In the genomic region with DNA sequence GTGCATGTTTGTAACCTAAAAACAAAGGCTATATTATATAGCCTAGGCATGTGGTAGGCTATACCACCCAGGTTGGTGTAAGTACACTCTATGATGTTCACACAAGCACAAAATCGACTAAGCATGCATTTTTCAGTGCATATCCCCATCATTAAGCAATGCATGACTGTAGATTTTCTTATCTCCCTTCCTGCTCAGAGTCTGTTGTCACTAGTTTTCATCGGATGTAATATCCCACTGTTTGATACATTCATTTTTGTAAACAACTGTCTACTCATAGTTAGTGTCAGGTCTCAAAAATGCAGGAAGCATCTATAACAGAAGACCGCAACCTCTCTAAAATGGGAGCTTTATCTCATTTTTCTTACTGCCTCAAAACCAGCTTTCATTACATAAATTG, we compare ENCODE assay signal across 16 cellular contexts.
DNase-seq lines count a peak whose midpoint lies in the region; ATAC-seq and TF ChIP-seq lines count a peak whose summit lies in the region.
"Had no signal": no experiment of that assay in that cellular context is flagged by ENCODE, and none has a peak within 500 bp of the region (broad histone marks: within the 10 kb centered on the region; RNA-seq: fewer than 3 reads in every experiment).

No MANE protein-coding gene starts in this region.

- H3K9me3 ChIP-seq in GM23248 (ENCODE audit: low read depth) (no peaks in the 10 kb centered on the region), mesenchymal stem cell (ENCODE audit: control insufficient read depth, low read length) (no peaks in the 10 kb centered on the region)
- H3K9me3 ChIP-seq: BLaER1 treated with 17β-estradiol and CSF1 and Interleukin-3, amounts not matched to agents 10 nM and 100 nM had no signal

- no peaks in the 10 kb centered on the region for H3K27me3 Mint-ChIP-seq in activated T-cell treated with anti-CD3 and anti-CD28 coated beads, Interleukin-2, amount 50 U/mL, for 72 hours (ENCODE audit: low read depth)
- H3K27me3 Mint-ChIP-seq: CD4-positive, CD25-positive, alpha-beta regulatory T cell; IgD-negative memory B cell had no signal

- no peak overlapping the region for H3K4ac ChIP-seq in mesenchymal stem cell (ENCODE audit: low read depth in 1 of 2, low read length in 2 of 2)

- no peak overlapping the region for H4K8ac ChIP-seq in mesenchymal stem cell (ENCODE audit: low read length)

- H3K9ac ChIP-seq in GM23248 = no peak overlapping the region
- H3K9ac ChIP-seq in mesenchymal stem cell (ENCODE audit: low read length) = no peak overlapping the region
- H3K9ac ChIP-seq: BLaER1 treated with 17β-estradiol and CSF1 and Interleukin-3, amounts not matched to agents 10 nM and 100 nM had no signal

- no peak overlapping the region for H3K4me3 Mint-ChIP-seq in activated T-cell treated with anti-CD3 and anti-CD28 coated beads, Interleukin-2, amount 50 U/mL, for 72 hours
- H3K4me3 Mint-ChIP-seq: CD4-positive, CD25-positive, alpha-beta regulatory T cell; HFFc6; IgD-negative memory B cell had no signal

- peak; percentile 44 for DNase-seq in GM23248
- peak; percentile 68 for DNase-seq in NCI-H226
- peak; percentile 91 for DNase-seq in choroid plexus epithelial cell (ENCODE audit: low read depth)
- peak; percentile 84 for DNase-seq in mesenchymal stem cell
- no peak for DNase-seq in activated T-cell treated with anti-CD3 and anti-CD28 coated beads, Interleukin-2, amount 50 U/mL, for 72 hours
- DNase-seq in GM13977 (ENCODE audit: low spot score) = no peak
- DNase-seq in NCI-H1417 (lab: John Stamatoyannopoulos, UW) = no peak
- DNase-seq: 8988T; ACHN; CD4-positive, CD25-positive, alpha-beta regulatory T cell; DMS53; HCEC 1CT; HFFc6 had no signal

- no peak overlapping the region for H2BK15ac ChIP-seq in mesenchymal stem cell (ENCODE audit: low read depth, poor library complexity, severe bottlenecking)

- no peaks in the 10 kb centered on the region; the same call in 1 of the 2 replicates for H3K4me1 ChIP-seq in GM23248 (ENCODE audit: insufficient read depth)
- no peaks in the 10 kb centered on the region for H3K4me1 ChIP-seq in mesenchymal stem cell (ENCODE audit: control insufficient read depth, insufficient read depth, low read depth, low read length)
- H3K4me1 ChIP-seq: BLaER1 treated with 17β-estradiol and CSF1 and Interleukin-3, amounts not matched to agents 10 nM and 100 nM had no signal

- H2AFZ ChIP-seq in GM23248 (no peak overlapping the region), mesenchymal stem cell (ENCODE audit: low read depth, low read length) (no peak overlapping the region)

- no peaks in the 10 kb centered on the region for H3K36me3 Mint-ChIP-seq in activated T-cell treated with anti-CD3 and anti-CD28 coated beads, Interleukin-2, amount 50 U/mL, for 72 hours (ENCODE audit: insufficient read depth in 2 of 2)
- H3K36me3 Mint-ChIP-seq: CD4-positive, CD25-positive, alpha-beta regulatory T cell; IgD-negative memory B cell had no signal

- no peak overlapping the region for H2BK120ac ChIP-seq in mesenchymal stem cell (ENCODE audit: low read depth, low read length)

- H2AK5ac ChIP-seq in mesenchymal stem cell (ENCODE audit: low read length, severe bottlenecking) = no peak overlapping the region

- no peak overlapping the region for H2BK12ac ChIP-seq in mesenchymal stem cell (ENCODE audit: low read length in 2 of 2)

- H4K91ac ChIP-seq in mesenchymal stem cell (ENCODE audit: low read length) = no peak overlapping the region

- H3K27ac Mint-ChIP-seq in activated T-cell treated with anti-CD3 and anti-CD28 coated beads, Interleukin-2, amount 50 U/mL, for 72 hours = no peak overlapping the region
- H3K27ac Mint-ChIP-seq: CD4-positive, CD25-positive, alpha-beta regulatory T cell; HFFc6; IgD-negative memory B cell had no signal

- no peaks in the 10 kb centered on the region for H3K9me2 ChIP-seq in GM23248 (ENCODE audit: insufficient read depth)

- no peak overlapping the region for H3K18ac ChIP-seq in mesenchymal stem cell (ENCODE audit: low read depth in 1 of 2, low read length in 2 of 2)

- H3K9me3 Mint-ChIP-seq in activated T-cell treated with anti-CD3 and anti-CD28 coated beads, Interleukin-2, amount 50 U/mL, for 72 hours = peaks cover 0 to 6% of the 10 kb centered on the region in 2 donors
- H3K9me3 Mint-ChIP-seq: HFFc6 had no signal

- no peaks in the 10 kb centered on the region for H3K36me3 ChIP-seq in GM23248 (ENCODE audit: low read depth)
- no peaks in the 10 kb centered on the region for H3K36me3 ChIP-seq in mesenchymal stem cell (ENCODE audit: control insufficient read depth in 1 of 2, insufficient read depth in 2 of 2, low read depth in 1 of 2, low read length in 2 of 2)
- H3K36me3 ChIP-seq: BLaER1 treated with 17β-estradiol and CSF1 and Interleukin-3, amounts not matched to agents 10 nM and 100 nM had no signal

- H3K23ac ChIP-seq in mesenchymal stem cell (ENCODE audit: low read length in 2 of 2) = no peak overlapping the region

- WGBS in GM23248 (ENCODE audit: low coverage in 1 of 2, low lambda C conversion rate in 2 of 2, missing lambda C conversion rate in 2 of 2), 2 experiments = 38% methylated on average over 3 of the region's 3 CpGs
- WGBS in mesenchymal stem cell = 50% methylated on average over 2 of the region's 3 CpGs

- H3K14ac ChIP-seq in mesenchymal stem cell (ENCODE audit: low read length in 2 of 2) = no peak overlapping the region

- no peak for TF ChIP-seq CTCF in choroid plexus epithelial cell (conservative IDR thresholded peaks at IDR 0.05; ENCODE audit: low read depth, low read length)
- no peak for TF ChIP-seq CTCF in GM13977 (IDR thresholded peaks at IDR 0.05; ENCODE audit: extremely low read depth, insufficient read depth, missing control alignments)

- peak overlapping the region; percentile 3 for H3K27ac ChIP-seq in GM23248
- no peak overlapping the region for H3K27ac ChIP-seq in mesenchymal stem cell (ENCODE audit: low read length, poor library complexity, severe bottlenecking)
- H3K27ac ChIP-seq: BLaER1 treated with 17β-estradiol and CSF1 and Interleukin-3, amounts not matched to agents 10 nM and 100 nM had no signal

- no peaks in the 10 kb centered on the region for H4K20me1 ChIP-seq in GM23248 (ENCODE audit: insufficient read depth)
- H4K20me1 ChIP-seq: BLaER1 treated with 17β-estradiol and CSF1 and Interleukin-3, amounts not matched to agents 10 nM and 100 nM had no signal

- no peaks in the 10 kb centered on the region for H3K27me3 ChIP-seq in GM23248 (replicated peaks; ENCODE audit: insufficient read depth)
- H3K27me3 ChIP-seq in mesenchymal stem cell (ENCODE audit: control insufficient read depth in 1 of 2, insufficient read depth in 1 of 2, low read length in 2 of 2) = no peaks in the 10 kb centered on the region
- H3K27me3 ChIP-seq: BLaER1 treated with 17β-estradiol and CSF1 and Interleukin-3, amounts not matched to agents 10 nM and 100 nM had no signal

- H3K4me2 ChIP-seq in GM23248 (ENCODE audit: unreplicated experiment) (no peak overlapping the region), mesenchymal stem cell (ENCODE audit: low read length, poor library complexity, severe bottlenecking) (no peak overlapping the region)
- H3K4me2 ChIP-seq: BLaER1 treated with 17β-estradiol and CSF1 and Interleukin-3, amounts not matched to agents 10 nM and 100 nM had no signal

- H3K4me1 Mint-ChIP-seq in activated T-cell treated with anti-CD3 and anti-CD28 coated beads, Interleukin-2, amount 50 U/mL, for 72 hours (ENCODE audit: low read depth) = no peaks in the 10 kb centered on the region
- H3K4me1 Mint-ChIP-seq: CD4-positive, CD25-positive, alpha-beta regulatory T cell; IgD-negative memory B cell had no signal

- H2BK5ac ChIP-seq in mesenchymal stem cell (ENCODE audit: low read depth, low read length, poor library complexity, severe bottlenecking) = no peak overlapping the region

- no peak for ATAC-seq in activated T-cell treated with anti-CD3 and anti-CD28 coated beads, Interleukin-2, amount 50 U/mL, for 72 hours (replicated peaks in 1 of 2)
- no peak for ATAC-seq in GM21390 (IDR thresholded peaks at IDR 0.05; ENCODE audit: unreplicated experiment)

- in situ Hi-C loops in GM23248 (cut with MboI) = no loop called here
- in situ Hi-C loops in GM13977 (cut with MboI; ENCODE audit: low pct_unique_long_range_greater_than_20kb, low sequenced_read_pairs, unreplicated experiment) = no loop called here

- no peaks in the 10 kb centered on the region for H3K79me1 ChIP-seq in mesenchymal stem cell (replicated peaks; ENCODE audit: low read length, poor library complexity, severe bottlenecking)

- no peak overlapping the region for H3K4me3 ChIP-seq in GM23248
- H3K4me3 ChIP-seq in choroid plexus epithelial cell (ENCODE audit: low read depth, low read length) = no peak overlapping the region
- H3K4me3 ChIP-seq in mesenchymal stem cell (ENCODE audit: insufficient read depth in 1 of 2, low read depth in 1 of 2, low read length in 2 of 2) = no peak overlapping the region
- H3K4me3 ChIP-seq: BLaER1 treated with 17β-estradiol and CSF1 and Interleukin-3, amounts not matched to agents 10 nM and 100 nM had no signal

- H3K79me2 ChIP-seq in GM23248 (ENCODE audit: insufficient read depth) = no peaks in the 10 kb centered on the region

- H3F3A ChIP-seq in GM23248 (ENCODE audit: insufficient read depth) = no peaks in the 10 kb centered on the region

Comparison
In these comparisons a context has a peak if more than half of its experiments do, and no peak if none do; other contexts are left out.
1. DNase-seq: peak in GM23248 (single experiment), NCI-H226 (single experiment), choroid plexus epithelial cell (single experiment) and mesenchymal stem cell (single experiment); none in activated T-cell treated with anti-CD3 and anti-CD28 coated beads, Interleukin-2, amount 50 U/mL, for 72 hours (0 of 2), GM13977 (single experiment) and NCI-H1417 (0 of 3).